Comparison of ENCODE assay signal across 14 cellular contexts in the genomic region with DNA sequence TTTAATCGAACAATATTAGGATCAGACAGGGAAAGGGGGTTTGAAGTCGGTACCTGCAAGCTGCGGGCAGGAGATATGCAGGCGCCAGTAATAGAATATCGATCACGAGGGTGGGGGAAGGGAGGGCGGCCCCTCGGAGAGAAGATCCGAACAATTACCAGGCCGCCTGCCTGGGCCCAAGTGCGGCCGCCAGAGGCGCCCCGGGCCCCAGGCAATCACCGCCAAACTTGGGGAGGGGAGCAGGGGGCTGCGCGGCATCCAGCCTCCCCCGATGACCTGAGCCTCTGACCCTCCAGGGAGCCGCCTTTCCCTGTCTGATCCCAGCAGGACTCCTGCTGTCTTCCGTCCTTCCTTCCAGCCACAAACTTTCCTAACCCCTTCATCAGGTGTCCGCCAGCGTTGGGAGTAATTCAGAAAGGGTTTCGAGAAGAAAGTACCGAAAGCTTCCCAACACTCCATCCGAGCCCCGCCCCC. TPM values are rescaled to one million over a fixed set of nuclear protein-coding genes. Genes with fewer than 3 reads are reported as not detected.
DNase-seq lines count a peak whose midpoint lies in the region; ATAC-seq, FAIRE-seq and TF ChIP-seq lines count a peak whose summit lies in the region.
"Had no signal": no experiment of that assay in that cellular context is flagged by ENCODE, and none has a peak within 500 bp of the region (broad histone marks: within the 10 kb centered on the region; RNA-seq: fewer than 3 reads in every experiment).

No MANE protein-coding gene starts in this region.

- no peak overlapping the region for H3K9ac ChIP-seq in MM.1S (ENCODE audit: low read length)
- H3K9ac ChIP-seq in colonic mucosa (ENCODE audit: low read depth in 2 of 2, low read length in 2 of 2) = peak overlapping the region in 1 of 2 donors; percentile 2

- no peaks in the 10 kb centered on the region for H3F3A ChIP-seq in MM.1S (ENCODE audit: insufficient read depth, low read length)

- H3K4me2 ChIP-seq in MM.1S (ENCODE audit: low read depth, low read length) (peak overlapping the region; percentile 37; the same call in 1 of the 2 replicates), osteoblast (ENCODE audit: insufficient read depth, low read length) (no peak overlapping the region)

- intact Hi-C loops in pancreas (cut with DNase I) = no loop called here
- intact Hi-C loops in colonic mucosa (cut with DNase I) = no loop called here

- H3K27me3 ChIP-seq in GM06990 (replicated peaks; ENCODE audit: control insufficient read depth, insufficient read depth, low read length) (peaks cover 6% of the 10 kb centered on the region; the same call in 1 of the 2 replicates), MM.1S (replicated peaks; ENCODE audit: insufficient read depth, low read length) (peaks cover 63% of the 10 kb centered on the region), foreskin keratinocyte (peaks cover 43% of the 10 kb centered on the region), osteoblast (ENCODE audit: insufficient read depth, low read length) (peaks cover 84% of the 10 kb centered on the region), pancreas (peaks cover 0 to 38% (median 17%) of the 10 kb centered on the region in 4 donors), colonic mucosa (peaks cover 57% of the 10 kb centered on the region)

- no peak for DNase-seq in GM06990 (ENCODE audit: extremely low read depth, insufficient read length)
- no peak for DNase-seq in MM.1S
- DNase-seq in foreskin keratinocyte = no peak
- DNase-seq in osteoblast (ENCODE audit: insufficient read length, low spot score, missing footprints) = peak; percentile 69
- no peak for DNase-seq in effector CD8-positive, alpha-beta T cell (lab: John Stamatoyannopoulos, UW)
- DNase-seq in pancreas = no peak
- no peak for DNase-seq in colonic mucosa
- no peak for DNase-seq in activated CD4-positive, alpha-beta T cell treated with anti-CD3 and anti-CD28 coated beads for 1 hour
- DNase-seq: caudate nucleus; stimulated activated CD4-positive, alpha-beta T cell treated with anti-CD3 and anti-CD28 coated beads, Interleukin-2, amount 100 ng/mL, for 24 hours; stomach had no signal

- H2AFZ ChIP-seq in MM.1S (ENCODE audit: low read length) = no peak overlapping the region
- no peak overlapping the region for H2AFZ ChIP-seq in osteoblast (ENCODE audit: low read length)

- H3K27ac ChIP-seq in MM.1S (ENCODE audit: low read length) (no peak overlapping the region), foreskin keratinocyte (no peak overlapping the region), osteoblast (ENCODE audit: low read depth, low read length) (no peak overlapping the region), pancreas (no peak overlapping the region), colonic mucosa (no peak overlapping the region)
- H3K27ac ChIP-seq: stomach had no signal

- H3K36me3 ChIP-seq in GM06990 (ENCODE audit: control insufficient read depth, insufficient read depth, low read length) (no peaks in the 10 kb centered on the region), MM.1S (replicated peaks; ENCODE audit: insufficient read depth, low read length) (no peaks in the 10 kb centered on the region), osteoblast (ENCODE audit: insufficient read depth, low read length) (no peaks in the 10 kb centered on the region), pancreas (no peaks in the 10 kb centered on the region), colonic mucosa (no peaks in the 10 kb centered on the region)
- H3K36me3 ChIP-seq: stomach had no signal

- no peaks in the 10 kb centered on the region for H3K9me2 ChIP-seq in MM.1S (replicated peaks; ENCODE audit: insufficient read depth, low read length)

- no peak overlapping the region for H3K4me3 ChIP-seq in GM06990 (replicated peaks; ENCODE audit: low read depth, low read length)
- H3K4me3 ChIP-seq in MM.1S (ENCODE audit: low read length) = peak overlapping the region; percentile 7; the same call in 1 of the 2 replicates
- H3K4me3 ChIP-seq in osteoblast (ENCODE audit: insufficient read depth, low read length) = no peak overlapping the region
- no peak overlapping the region for H3K4me3 ChIP-seq in pancreas
- H3K4me3 ChIP-seq in colonic mucosa = no peak overlapping the region

- FAIRE-seq in pancreas (lab: Jason Lieb, UNC) = no peak
- FAIRE-seq: GM12891 had no signal

- H3K4me1 ChIP-seq in MM.1S (ENCODE audit: low read length) (no peaks in the 10 kb centered on the region), foreskin keratinocyte (peaks cover 10% of the 10 kb centered on the region), osteoblast (ENCODE audit: insufficient read depth, low read length) (no peaks in the 10 kb centered on the region), pancreas (peaks cover 0 to 9% (median 7%) of the 10 kb centered on the region in 3 donors), colonic mucosa (peaks cover 5% of the 10 kb centered on the region)

- ATAC-seq in foreskin keratinocyte (no peak), pancreas (no peak)

- TF ChIP-seq CTCF in GM06990 (IDR thresholded peaks at IDR 0.05; ENCODE audit: insufficient read depth, low read length, poor library complexity, severe bottlenecking) = peak; percentile 6
- peak; percentile 16; the same call in 1 of the 2 replicates for TF ChIP-seq CTCF in MM.1S (IDR thresholded peaks at IDR 0.05; ENCODE audit: low read length)
- TF ChIP-seq CTCF in foreskin keratinocyte (conservative IDR thresholded peaks at IDR 0.05) = peak; percentile 6
- TF ChIP-seq CTCF in osteoblast (IDR thresholded peaks at IDR 0.05; ENCODE audit: extremely low read depth, low read depth, low read length) = no peak
- TF ChIP-seq CTCF in pancreas (IDR thresholded peaks at IDR 0.05) = no peak
- no peak for TF ChIP-seq CTCF in colonic mucosa (IDR thresholded peaks at IDR 0.05)

- H3K9me3 ChIP-seq in MM.1S (replicated peaks; ENCODE audit: insufficient read depth, low read length) = no peaks in the 10 kb centered on the region
- no peaks in the 10 kb centered on the region for H3K9me3 ChIP-seq in osteoblast (ENCODE audit: low read depth, low read length)
- no peaks in the 10 kb centered on the region for H3K9me3 ChIP-seq in pancreas
- no peaks in the 10 kb centered on the region for H3K9me3 ChIP-seq in colonic mucosa
- H3K9me3 ChIP-seq: stomach had no signal

- no peaks in the 10 kb centered on the region for H3K79me2 ChIP-seq in MM.1S (ENCODE audit: low read length)
- no peaks in the 10 kb centered on the region for H3K79me2 ChIP-seq in osteoblast (ENCODE audit: insufficient read depth, low read length)

- WGBS in pancreas, 2 donors = 2 to 4% methylated on average over 25 to 26 of the region's 26 CpGs

- no peaks in the 10 kb centered on the region for H4K20me1 ChIP-seq in MM.1S (ENCODE audit: insufficient read depth, low read length)
- no peaks in the 10 kb centered on the region for H4K20me1 ChIP-seq in osteoblast (ENCODE audit: insufficient read depth, low read length)

RNA-seq across cellular contexts. Expression of gene NKX1-2, which starts 1.1 kb away (rescaled TPM):
- 4.5 and 5.5 TPM in 2 replicates for total RNA-seq in foreskin keratinocyte
- polyA plus RNA-seq in foreskin keratinocyte = 2.9 and 3.0 TPM in 2 replicates
- not detected in 2 replicates for total RNA-seq in osteoblast
- total RNA-seq in pancreas = not detected
- not detected for polyA plus RNA-seq in pancreas
- total RNA-seq in colonic mucosa = under 1 TPM in 1 of 2 donors, not detected in 1; 0.07 TPM
- total RNA-seq: omental fat pad, RPMI7951, stomach had no signal

RNA-seq across cellular contexts. Expression of gene LHPP, which starts 12.9 kb away (rescaled TPM):
- total RNA-seq in foreskin keratinocyte = 14.4 and 15.1 TPM in 2 replicates
- polyA plus RNA-seq in foreskin keratinocyte = 21.0 and 23.3 TPM in 2 replicates
- total RNA-seq in osteoblast = 11.5 and 17.7 TPM in 2 replicates
- total RNA-seq in pancreas = 1 to 10 TPM; 5.3 to 8.1 (median 6.9) TPM
- polyA plus RNA-seq in pancreas = 10 to 100 TPM in 1 of 2 donors, 1 to 10 TPM in 1; 9.0 to 10.8 TPM
- total RNA-seq in colonic mucosa = 10 to 100 TPM; 12.8 to 24.6 TPM

RNA-seq across cellular contexts. Expression of gene OAT, which starts 30.0 kb away (rescaled TPM):
- total RNA-seq in foreskin keratinocyte = 263 and 268 TPM in 2 replicates
- polyA plus RNA-seq in foreskin keratinocyte = 146 and 166 TPM in 2 replicates
- total RNA-seq in osteoblast = 202 and 227 TPM in 2 replicates
- total RNA-seq in pancreas = 10 to 100 TPM; 11.9 to 24.2 (median 20.5) TPM
- 10 to 100 TPM in 1 of 2 donors, 1 to 10 TPM in 1; 9.9 to 35.5 TPM for polyA plus RNA-seq in pancreas
- 100 to 1,000 TPM in 1 of 2 donors, 10 to 100 TPM in 1; 65.0 to 113 TPM for total RNA-seq in colonic mucosa

Comparison
In these comparisons a context has a peak if more than half of its experiments do, and no peak if none do; other contexts are left out.
1. CTCF ChIP-seq: peak in GM06990 (single experiment), MM.1S (single experiment) and foreskin keratinocyte (single experiment); none in osteoblast (single experiment), pancreas (0 of 4) and colonic mucosa (single experiment).